In the genomic region with DNA sequence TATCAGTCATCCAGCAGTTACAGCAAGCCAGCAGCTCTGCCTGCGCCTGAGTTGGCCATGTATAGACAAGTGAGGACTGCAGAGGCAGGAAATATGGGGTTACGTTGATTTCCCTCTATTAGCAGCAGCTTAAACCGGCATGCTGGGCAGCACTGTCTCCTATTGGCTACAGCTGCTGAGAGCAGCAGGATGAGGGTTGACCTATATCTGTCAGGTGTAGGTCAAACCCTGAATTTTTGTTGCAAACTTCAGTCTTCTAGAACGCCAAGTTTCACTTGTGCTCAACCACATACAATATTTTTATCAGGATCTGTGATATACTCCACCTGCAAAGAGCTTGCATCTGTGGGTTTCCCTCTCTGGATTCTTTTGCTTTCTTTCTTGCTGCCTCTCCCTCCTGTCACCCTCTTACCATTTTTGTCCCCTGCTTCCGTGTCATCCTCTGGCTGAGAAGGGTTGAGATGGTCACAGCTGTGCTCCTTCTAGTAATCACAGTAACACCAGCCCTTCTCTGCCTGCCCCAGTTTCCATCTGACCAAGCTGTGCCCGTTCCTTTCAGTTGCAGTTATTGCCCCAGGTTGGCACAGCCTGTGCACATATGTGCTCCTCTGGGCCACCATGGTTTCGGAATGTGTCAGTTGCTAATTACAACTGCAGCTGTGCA, we compare ENCODE assay signal across 9 cellular contexts. TPM values are rescaled to one million over a fixed set of nuclear protein-coding genes. Genes with fewer than 3 reads are reported as not detected.
A peak's percentile ranks its signal among the peaks of the same experiment; 100 is the strongest.
DNase-seq lines count a peak whose midpoint lies in the region; ATAC-seq and TF ChIP-seq lines count a peak whose summit lies in the region.
"Had no signal": no experiment of that assay in that cellular context is flagged by ENCODE, and none has a peak within 500 bp of the region (broad histone marks: within the 10 kb centered on the region; RNA-seq: fewer than 3 reads in every experiment).

No MANE protein-coding gene starts in this region.

- TF ChIP-seq CTCF in gastroesophageal sphincter (IDR thresholded peaks at IDR 0.05) = no peak

- H3K4me3 Mint-ChIP-seq in naive thymus-derived CD8-positive, alpha-beta T cell = peak overlapping the region; percentile 53 to 83 (median 74)

- POLR2A ChIA-PET in naive thymus-derived CD8-positive, alpha-beta T cell (lab: Charles Lee) = interaction anchor here (0.8 to 1.4 kb wide), 3 partner anchors 24 to 181 kb away, joined by 3 to 6 read pairs (median 3); partner anchors contain the start of gene GLCCI1

- no peaks in the 10 kb centered on the region for H3K27me3 Mint-ChIP-seq in naive thymus-derived CD8-positive, alpha-beta T cell

- H3K9me3 ChIP-seq in BLaER1 treated with 17β-estradiol and CSF1 and Interleukin-3, amounts not matched to agents 10 nM and 100 nM (replicated peaks in 1 of 11) = no peaks in the 10 kb centered on the region
- H3K9me3 ChIP-seq in gastroesophageal sphincter = no peaks in the 10 kb centered on the region

- H3K36me3 ChIP-seq in BLaER1 treated with 17β-estradiol and CSF1 and Interleukin-3, amounts not matched to agents 10 nM and 100 nM = no peaks in the 10 kb centered on the region
- no peaks in the 10 kb centered on the region for H3K36me3 ChIP-seq in gastroesophageal sphincter

- peak overlapping the region; percentile 12 to 80 (median 57); a peak in 21 of 22 replicates for H3K4me2 ChIP-seq in BLaER1 treated with 17β-estradiol and CSF1 and Interleukin-3, amounts not matched to agents 10 nM and 100 nM

- peaks cover 0 to 2% (median 0%) of the 10 kb centered on the region in 3 donors for H3K36me3 Mint-ChIP-seq in naive thymus-derived CD8-positive, alpha-beta T cell

- H3K4me1 Mint-ChIP-seq in naive thymus-derived CD8-positive, alpha-beta T cell = peaks cover 8 to 32% (median 16%) of the 10 kb centered on the region in 4 donors

- H4K20me1 ChIP-seq in BLaER1 treated with 17β-estradiol and CSF1 and Interleukin-3, amounts not matched to agents 10 nM and 100 nM = no peaks in the 10 kb centered on the region

- TF ChIP-seq EP300 in gastroesophageal sphincter (IDR thresholded peaks at IDR 0.05) = no peak

- DNase-seq in activated CD8-positive, alpha-beta memory T cell treated with anti-CD3 and anti-CD28 coated beads, Interleukin-2, amount 50 U/mL, for 4 hours = peak; percentile 28
- DNase-seq in naive thymus-derived CD8-positive, alpha-beta T cell = peak in 6 of 10 donors; percentile 2 to 44 (median 26)
- DNase-seq in NOMO-1 treated with dmso at 0.1 percent for 144 hours (lab: John Stamatoyannopoulos, UW; ENCODE audit: unreplicated experiment) (no peak), NCI-H446 treated with DMSO at 0.1 percent for 48 hours (lab: John Stamatoyannopoulos, UW) (no peak)

- ATAC-seq in GM19452 (IDR thresholded peaks at IDR 0.05; ENCODE audit: unreplicated experiment) = peak; percentile 91
- ATAC-seq in HG03457 (IDR thresholded peaks at IDR 0.05; ENCODE audit: unreplicated experiment) = peak; percentile 86
- peak; percentile 92 for ATAC-seq in naive thymus-derived CD8-positive, alpha-beta T cell
- no peak for ATAC-seq in gastroesophageal sphincter

- TF ChIP-seq POLR2A in gastroesophageal sphincter (IDR thresholded peaks at IDR 0.05) = no peak

- H3K4me3 ChIP-seq in BLaER1 treated with 17β-estradiol and CSF1 and Interleukin-3, amounts not matched to agents 10 nM and 100 nM = peak overlapping the region in 2 of 10 experiments; percentile 0 to 30; a peak in 2 of 20 replicates
- no peak overlapping the region for H3K4me3 ChIP-seq in gastroesophageal sphincter

- WGBS in gastroesophageal sphincter (ENCODE audit: low coverage in 1 of 2), 2 donors = 51 to 57% methylated on average over 1 to 4 of the region's 7 CpGs

- no peaks in the 10 kb centered on the region for H3K9me3 Mint-ChIP-seq in naive thymus-derived CD8-positive, alpha-beta T cell

- peaks cover 4 to 40% (median 25%) of the 10 kb centered on the region in 10 experiments; a peak in 17 of 20 replicates for H3K4me1 ChIP-seq in BLaER1 treated with 17β-estradiol and CSF1 and Interleukin-3, amounts not matched to agents 10 nM and 100 nM
- no peaks in the 10 kb centered on the region for H3K4me1 ChIP-seq in gastroesophageal sphincter

- H3K9ac ChIP-seq in BLaER1 treated with 17β-estradiol and CSF1 and Interleukin-3, amounts not matched to agents 10 nM and 100 nM = peak overlapping the region in 5 of 11 experiments; percentile 7 to 50 (median 31); a peak in 6 of 22 replicates

- H3K27ac Mint-ChIP-seq in naive thymus-derived CD8-positive, alpha-beta T cell = peak overlapping the region; percentile 39 to 92 (median 78)

- H3K27ac ChIP-seq in BLaER1 treated with 17β-estradiol and CSF1 and Interleukin-3, amounts not matched to agents 10 nM and 100 nM = peak overlapping the region in 6 of 11 experiments; percentile 10 to 61 (median 52); a peak in 11 of 22 replicates
- no peak overlapping the region for H3K27ac ChIP-seq in gastroesophageal sphincter
- H3K27ac ChIP-seq: C4-2B had no signal

- H3K27me3 ChIP-seq in BLaER1 treated with 17β-estradiol and CSF1 and Interleukin-3, amounts not matched to agents 10 nM and 100 nM = no peaks in the 10 kb centered on the region
- H3K27me3 ChIP-seq in gastroesophageal sphincter = no peaks in the 10 kb centered on the region

RNA-seq across cellular contexts. Expression of gene GLCCI1, which starts 23.8 kb away (rescaled TPM):
- 10 to 100 TPM; 31.5 to 33.2 TPM for total RNA-seq in naive thymus-derived CD8-positive, alpha-beta T cell
- 10 to 100 TPM in 2 of 3 donors, 1 to 10 TPM in 1; 9.0 to 30.8 (median 14.7) TPM for polyA plus RNA-seq in naive thymus-derived CD8-positive, alpha-beta T cell
- total RNA-seq in gastroesophageal sphincter = 10 to 100 TPM in 1 of 4 donors, 1 to 10 TPM in 3; 2.8 to 16.7 (median 5.2) TPM

Comparison
In these comparisons a context has a peak if more than half of its experiments do, and no peak if none do; other contexts are left out.
1. H3K27ac ChIP-seq: peak in BLaER1 treated with 17β-estradiol and CSF1 and Interleukin-3, amounts not matched to agents 10 nM and 100 nM (6 of 11); none in gastroesophageal sphincter (0 of 4).
2. DNase-seq: peak in activated CD8-positive, alpha-beta memory T cell treated with anti-CD3 and anti-CD28 coated beads, Interleukin-2, amount 50 U/mL, for 4 hours (single experiment) and naive thymus-derived CD8-positive, alpha-beta T cell (6 of 10); none in NOMO-1 treated with dmso at 0.1 percent for 144 hours (single experiment) and NCI-H446 treated with DMSO at 0.1 percent for 48 hours (single experiment).